In genomic region chr17:348692-349425, GRCh38 we compare ENCODE assay signal across 10 cellular contexts. TPM values are rescaled to one million over a fixed set of nuclear protein-coding genes. Genes with fewer than 3 reads are reported as not detected.
DNase-seq lines count a peak whose midpoint lies in the region; ATAC-seq and TF ChIP-seq lines count a peak whose summit lies in the region.
"Had no signal": no experiment of that assay in that cellular context is flagged by ENCODE, and none has a peak within 500 bp of the region (broad histone marks: within the 10 kb centered on the region; RNA-seq: fewer than 3 reads in every experiment).

No MANE protein-coding gene starts in this region.

- WGBS in right lobe of liver (ENCODE audit: insufficient coverage, low coverage, low lambda C conversion rate, missing lambda C conversion rate): 29% methylated on average over 10 of the region's 12 CpGs
- 47 to 50% methylated on average over 12 of the region's 12 CpGs for WGBS in testis, 2 donors

- H3K36me3 ChIP-seq in colonic mucosa: no peaks in the 10 kb centered on the region
- no peaks in the 10 kb centered on the region for H3K36me3 ChIP-seq in right lobe of liver
- H3K36me3 ChIP-seq in testis (ENCODE audit: low read depth, missing control alignments): no peaks in the 10 kb centered on the region

- ATAC-seq in right lobe of liver: peak; percentile 52 to 70 (median 66)
- ATAC-seq in stimulated activated naive CD8-positive, alpha-beta T cell treated with anti-CD3 and anti-CD28 coated beads, Interleukin-15, amount 100 ng/mL, for 72 hours: no peak
- ATAC-seq: activated naive CD4-positive, alpha-beta T cell treated with anti-CD3 and anti-CD28 coated beads, Interleukin-2, amount 50 U/mL, for 72 hours; stimulated activated memory B cell treated with anti-CD40 and anti-IgM and Interleukin-4, amounts not matched to agents 10 μg/mL and 1 μg/mL and 100 μg/mL, for 72 hours had no signal

- intact Hi-C loops in colonic mucosa (cut with DNase I) (no loop called here), right lobe of liver (cut with DNase I) (no loop called here), testis (cut with DNase I; ENCODE audit: low total_unique reads) (no loop called here)

- no peaks in the 10 kb centered on the region for H3K4me1 Mint-ChIP-seq in stimulated activated naive CD8-positive, alpha-beta T cell treated with anti-CD3 and anti-CD28 coated beads, Interleukin-15, amount 100 ng/mL, for 72 hours

- H3K4me1 ChIP-seq in colonic mucosa (peaks cover 12% of the 10 kb centered on the region), right lobe of liver (peaks cover 0 to 62% (median 30%) of the 10 kb centered on the region in 4 donors), testis (peaks cover 20% of the 10 kb centered on the region)

- H3K4me3 Mint-ChIP-seq in stimulated activated naive CD8-positive, alpha-beta T cell treated with anti-CD3 and anti-CD28 coated beads, Interleukin-15, amount 100 ng/mL, for 72 hours: no peak overlapping the region
- H3K4me3 Mint-ChIP-seq: endodermal cell; stimulated activated memory B cell treated with anti-CD40 and anti-IgM and Interleukin-4, amounts not matched to agents 10 μg/mL and 1 μg/mL and 100 μg/mL, for 72 hours had no signal

- TF ChIP-seq CTCF in colonic mucosa (IDR thresholded peaks at IDR 0.05) (no peak), right lobe of liver (IDR thresholded peaks at IDR 0.05) (peak in 1 of 4 donors; percentile 37), testis (IDR thresholded peaks at IDR 0.05) (no peak)

- H3K9me3 ChIP-seq in colonic mucosa (no peaks in the 10 kb centered on the region), right lobe of liver (no peaks in the 10 kb centered on the region), testis (no peaks in the 10 kb centered on the region)

- H3K27ac ChIP-seq in colonic mucosa (peak overlapping the region; percentile 83), right lobe of liver (peak overlapping the region; percentile 25 to 96 (median 93)), testis (peak overlapping the region in 1 of 2 donors; percentile 59), substantia nigra (ENCODE audit: low read depth, low read length, poor library complexity, severe bottlenecking) (no peak overlapping the region)

- H3K27me3 ChIP-seq in colonic mucosa (no peaks in the 10 kb centered on the region), right lobe of liver (no peaks in the 10 kb centered on the region), testis (no peaks in the 10 kb centered on the region)

- DNase-seq in NCI-H146 (lab: John Stamatoyannopoulos, UW) (peak; percentile 71), colonic mucosa (peak; percentile 71), right lobe of liver (peak; percentile 73 to 92 (median 88)), testis (peak; percentile 79), AG08395 (ENCODE audit: low spot score) (no peak), substantia nigra (lab: John Stamatoyannopoulos, UW) (no peak)
- DNase-seq in stimulated activated naive CD8-positive, alpha-beta T cell treated with anti-CD3 and anti-CD28 coated beads, Interleukin-15, amount 100 ng/mL, for 72 hours: no peak
- DNase-seq: endodermal cell had no signal

- no peak overlapping the region for H3K4me3 ChIP-seq in colonic mucosa
- H3K4me3 ChIP-seq in right lobe of liver: no peak overlapping the region
- H3K4me3 ChIP-seq in testis: no peak overlapping the region

- H3K27ac Mint-ChIP-seq in stimulated activated naive CD8-positive, alpha-beta T cell treated with anti-CD3 and anti-CD28 coated beads, Interleukin-15, amount 100 ng/mL, for 72 hours: no peak overlapping the region
- H3K27ac Mint-ChIP-seq: endodermal cell; stimulated activated memory B cell treated with anti-CD40 and anti-IgM and Interleukin-4, amounts not matched to agents 10 μg/mL and 1 μg/mL and 100 μg/mL, for 72 hours had no signal

- peaks cover 8 to 9% of the 10 kb centered on the region in 2 donors for H3K9me3 Mint-ChIP-seq in stimulated activated naive CD8-positive, alpha-beta T cell treated with anti-CD3 and anti-CD28 coated beads, Interleukin-15, amount 100 ng/mL, for 72 hours
- H3K9me3 Mint-ChIP-seq: endodermal cell had no signal

- no peaks in the 10 kb centered on the region for H3K27me3 Mint-ChIP-seq in stimulated activated naive CD8-positive, alpha-beta T cell treated with anti-CD3 and anti-CD28 coated beads, Interleukin-15, amount 100 ng/mL, for 72 hours

- H3K9ac ChIP-seq in colonic mucosa (ENCODE audit: low read depth in 2 of 2, low read length in 2 of 2): peak overlapping the region in 1 of 2 donors; percentile 15

- TF ChIP-seq POLR2A in right lobe of liver (IDR thresholded peaks at IDR 0.05) (no peak), testis (IDR thresholded peaks at IDR 0.05) (no peak)

RNA-seq across cellular contexts. Expression of gene RPH3AL, which starts 3.7 kb away (rescaled TPM):
- total RNA-seq in colonic mucosa: 10 to 100 TPM; 14.9 to 34.2 TPM
- total RNA-seq in right lobe of liver: 10 to 100 TPM; 17.6 to 74.0 (median 25.7) TPM
- total RNA-seq in testis: 10 to 100 TPM in 1 of 2 donors, 1 to 10 TPM in 1; 6.5 to 13.5 TPM
- 4.4 TPM for polyA plus RNA-seq in testis (ENCODE audit: insufficient read depth, low read depth, low replicate concordance)

Comparison
In these comparisons a context has a peak if more than half of its experiments do, and no peak if none do; other contexts are left out.
1. DNase-seq: peak in NCI-H146 (single experiment), colonic mucosa (single experiment), right lobe of liver (3 of 3) and testis (single experiment); none in stimulated activated naive CD8-positive, alpha-beta T cell treated with anti-CD3 and anti-CD28 coated beads, Interleukin-15, amount 100 ng/mL, for 72 hours (0 of 2), AG08395 (single experiment) and substantia nigra (0 of 49).